1 cellular context compared by ENCODE assay signal in genomic region chr5:1883120-1883924, GRCh38.
A peak's percentile ranks its signal among the peaks of the same experiment; 100 is the strongest.
TF ChIP-seq lines count a peak whose summit lies in the region.

No MANE protein-coding gene starts in this region.

TF ChIP-seq in K562, 482 proteins besides CTCF, POLR2A, EP300 and RAD21:
- TF ChIP-seq NRF1 (conservative IDR thresholded peaks at IDR 0.05 in 1 of 2, IDR thresholded peaks at IDR 0.05 in 1 of 2), result peak in 1 of 2 experiments; percentile 21; a peak in 1 of 4 replicates
- TF ChIP-seq SMC3 (conservative IDR thresholded peaks at IDR 0.05; ENCODE audit: insufficient read depth, low read depth, low read length), result no peak
- peak; percentile 27; the same call in 1 of the 2 replicates for TF ChIP-seq ZFX (CRISPR knock-in tag; IDR thresholded peaks at IDR 0.05)
TF ChIP-seq in K562: peak in this region for 2.
